ENCODE assay signal across 15 cellular contexts in the genomic region with DNA sequence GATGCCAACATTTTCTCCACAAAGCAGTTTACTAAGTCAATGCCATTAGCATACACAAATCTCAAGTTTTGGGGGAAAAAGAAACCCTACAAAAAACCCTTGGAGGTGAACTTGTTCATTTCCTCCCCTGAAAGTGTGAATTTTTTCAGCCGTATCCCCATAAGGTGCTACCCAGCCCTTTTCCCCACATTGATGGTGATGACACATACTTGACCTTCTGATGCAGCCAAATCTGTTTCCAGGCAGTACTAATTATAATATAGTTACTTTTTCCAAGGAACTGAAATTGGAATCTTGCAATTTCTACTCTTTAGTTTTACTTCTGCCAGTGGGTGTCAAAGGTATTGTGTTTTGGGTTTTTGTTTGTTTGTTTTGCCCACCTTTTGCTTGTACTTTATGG.
"Had no signal": no experiment of that assay in that cellular context is flagged by ENCODE, and none has a peak within 500 bp of the region (broad histone marks: within the 10 kb centered on the region; RNA-seq: fewer than 3 reads in every experiment).

No MANE protein-coding gene starts in this region.

- H3K9me3 ChIP-seq: psoas muscle, transverse colon had no signal

- H3K4me1 Mint-ChIP-seq: activated naive CD8-positive, alpha-beta T cell treated with anti-CD3 and anti-CD28 coated beads for 36 hours; nephron; stimulated activated effector memory CD8-positive, alpha-beta T cell treated with anti-CD3 and anti-CD28 coated beads, Interleukin-12 subunit alpha, Interleukin-12 subunit beta, amount 100 ng/mL, for 72 hours had no signal

- H3K36me3 Mint-ChIP-seq: activated naive CD8-positive, alpha-beta T cell treated with anti-CD3 and anti-CD28 coated beads for 36 hours; stimulated activated effector memory CD8-positive, alpha-beta T cell treated with anti-CD3 and anti-CD28 coated beads, Interleukin-12 subunit alpha, Interleukin-12 subunit beta, amount 100 ng/mL, for 72 hours had no signal

- H3K4me3 Mint-ChIP-seq: activated naive CD8-positive, alpha-beta T cell treated with anti-CD3 and anti-CD28 coated beads for 36 hours; nephron; stimulated activated effector memory CD8-positive, alpha-beta T cell treated with anti-CD3 and anti-CD28 coated beads, Interleukin-12 subunit alpha, Interleukin-12 subunit beta, amount 100 ng/mL, for 72 hours; T-helper 2 cell treated with Interferon-gamma antibody and Interleukin-4, amounts not matched to agents 5 μg/mL and 100 μg/mL, for 36 hours had no signal

- H3K9me3 Mint-ChIP-seq: activated naive CD8-positive, alpha-beta T cell treated with anti-CD3 and anti-CD28 coated beads for 36 hours; nephron; stimulated activated effector memory CD8-positive, alpha-beta T cell treated with anti-CD3 and anti-CD28 coated beads, Interleukin-12 subunit alpha, Interleukin-12 subunit beta, amount 100 ng/mL, for 72 hours; T-helper 2 cell treated with Interferon-gamma antibody and Interleukin-4, amounts not matched to agents 5 μg/mL and 100 μg/mL, for 36 hours had no signal

- H3K4me1 ChIP-seq: psoas muscle, transverse colon had no signal

- H3K27ac Mint-ChIP-seq: activated naive CD8-positive, alpha-beta T cell treated with anti-CD3 and anti-CD28 coated beads for 36 hours; nephron; stimulated activated effector memory CD8-positive, alpha-beta T cell treated with anti-CD3 and anti-CD28 coated beads, Interleukin-12 subunit alpha, Interleukin-12 subunit beta, amount 100 ng/mL, for 72 hours; T-helper 2 cell treated with Interferon-gamma antibody and Interleukin-4, amounts not matched to agents 5 μg/mL and 100 μg/mL, for 36 hours had no signal

- DNase-seq: activated CD4-positive, alpha-beta T cell treated with anti-CD3 and anti-CD28 coated beads, Interleukin-2, amount 50 U/mL, for 1 hour; activated CD4-positive, CD25-positive, alpha-beta regulatory T cell; activated CD8-positive, alpha-beta memory T cell treated with anti-CD3 and anti-CD28 coated beads for 24 hours; activated naive CD8-positive, alpha-beta T cell treated with anti-CD3 and anti-CD28 coated beads for 36 hours; effector CD8-positive, alpha-beta T cell; hypothalamus; occipital lobe; psoas muscle; substantia nigra; transverse colon had no signal

- H3K4me3 ChIP-seq: psoas muscle, transverse colon had no signal

- ATAC-seq: psoas muscle; sciatic nerve; stimulated activated effector memory CD8-positive, alpha-beta T cell treated with anti-CD3 and anti-CD28 coated beads, Interleukin-12 subunit alpha, Interleukin-12 subunit beta, amount 100 ng/mL, for 72 hours had no signal

- H3K27ac ChIP-seq: psoas muscle, transverse colon had no signal

- FAIRE-seq: endothelial cell of umbilical vein had no signal
